ENCODE assay signal across 16 cellular contexts in genomic region chr3:32616267-32616962, GRCh38. TPM values are rescaled to one million over a fixed set of nuclear protein-coding genes. Genes with fewer than 3 reads are reported as not detected.
DNase-seq lines count a peak whose midpoint lies in the region; ATAC-seq and TF ChIP-seq lines count a peak whose summit lies in the region.
"Had no signal": no experiment of that assay in that cellular context is flagged by ENCODE, and none has a peak within 500 bp of the region (broad histone marks: within the 10 kb centered on the region; RNA-seq: fewer than 3 reads in every experiment).

No MANE protein-coding gene starts in this region.

- H3K4me1 ChIP-seq in PC-3 (ENCODE audit: insufficient read depth, low read length), result peaks cover 27% of the 10 kb centered on the region
- no peaks in the 10 kb centered on the region for H3K4me1 ChIP-seq in prostate gland (replicated peaks)

- H3K4me3 Mint-ChIP-seq in stimulated activated naive B cell treated with anti-CD40 and anti-IgM and Interleukin-4, amounts not matched to agents 10 μg/mL and 1 μg/mL and 100 μg/mL, for 72 hours, result no peak overlapping the region
- H3K4me3 Mint-ChIP-seq: B cell; CD4-positive, alpha-beta memory T cell; GM23338 had no signal

- peak overlapping the region; percentile 75 for H3K4me2 ChIP-seq in PC-3 (ENCODE audit: low read length)
- H3K4me2 ChIP-seq: GM23338 had no signal

- TF ChIP-seq CTCF in PC-3 (conservative IDR thresholded peaks at IDR 0.05; ENCODE audit: low read depth, low read length) (no peak), VCaP (conservative IDR thresholded peaks at IDR 0.05) (no peak), prostate gland (IDR thresholded peaks at IDR 0.05) (no peak)

- H3K36me3 ChIP-seq in PC-3 (ENCODE audit: low read depth, low read length) (no peaks in the 10 kb centered on the region), prostate gland (no peaks in the 10 kb centered on the region)

- no peaks in the 10 kb centered on the region for H3K9me2 ChIP-seq in PC-3 (replicated peaks; ENCODE audit: low read length)

- peak; percentile 62 for ATAC-seq in PC-3
- no peak for ATAC-seq in stimulated activated naive B cell treated with anti-CD40 and anti-IgM and Interleukin-4, amounts not matched to agents 10 μg/mL and 1 μg/mL and 100 μg/mL, for 72 hours (replicated peaks)
- ATAC-seq: GM23338 had no signal

- no peak overlapping the region for H3K27ac Mint-ChIP-seq in stimulated activated naive B cell treated with anti-CD40 and anti-IgM and Interleukin-4, amounts not matched to agents 10 μg/mL and 1 μg/mL and 100 μg/mL, for 72 hours
- H3K27ac Mint-ChIP-seq: B cell; CD4-positive, alpha-beta memory T cell; GM23338 had no signal

- peak overlapping the region; percentile 54 for H3K27ac ChIP-seq in PC-3 (ENCODE audit: low read length)
- peak overlapping the region; percentile 29 for H3K27ac ChIP-seq in VCaP
- H3K27ac ChIP-seq in epithelial cell of prostate, result no peak overlapping the region
- no peak overlapping the region for H3K27ac ChIP-seq in prostate gland
- H3K27ac ChIP-seq in substantia nigra (ENCODE audit: low read depth, low read length, poor library complexity, severe bottlenecking), result no peak overlapping the region

- in situ Hi-C loops in KBM-7 (cut with MboI; ENCODE audit: low pct_unique_long_range_greater_than_20kb, low sequenced_read_pairs), result no loop called here

- no peaks in the 10 kb centered on the region for H3K79me2 ChIP-seq in PC-3 (ENCODE audit: low read length)

- peak; percentile 90 for DNase-seq in PC-3
- DNase-seq in epithelial cell of prostate (ENCODE audit: low read depth, low spot score), result peak; percentile 14
- DNase-seq in prostate gland (ENCODE audit: low spot score), result peak; percentile 23
- no peak for DNase-seq in KBM-7
- DNase-seq in substantia nigra (lab: John Stamatoyannopoulos, UW), result no peak
- no peak for DNase-seq in stimulated activated naive B cell treated with anti-CD40 and anti-IgM and Interleukin-4, amounts not matched to agents 10 μg/mL and 1 μg/mL and 100 μg/mL, for 72 hours
- DNase-seq: C1 segment of cervical spinal cord; CD4-positive, alpha-beta memory T cell; COR-L47; DMS153; DMS79 treated with DMSO at 0.1 percent for 48 hours; EL; H7 had no signal

- no peaks in the 10 kb centered on the region for H3K36me3 Mint-ChIP-seq in stimulated activated naive B cell treated with anti-CD40 and anti-IgM and Interleukin-4, amounts not matched to agents 10 μg/mL and 1 μg/mL and 100 μg/mL, for 72 hours
- H3K36me3 Mint-ChIP-seq: CD4-positive, alpha-beta memory T cell had no signal

- peak overlapping the region; percentile 13; the same call in 1 of the 2 replicates for H2AFZ ChIP-seq in PC-3 (ENCODE audit: low read length)
- H2AFZ ChIP-seq: GM23338 had no signal

- no TSS peak for BruUV-seq in PC-3 (replicated peaks; lab: Mats Ljungman, UMichigan)

- H3K9ac ChIP-seq in PC-3 (ENCODE audit: low read length), result no peak overlapping the region

- peak overlapping the region; percentile 45; the same call in 1 of the 2 replicates for H3K4me3 ChIP-seq in PC-3 (ENCODE audit: low read length)
- no peak overlapping the region for H3K4me3 ChIP-seq in prostate gland
- H3K4me3 ChIP-seq: GM23338 had no signal

- POLR2A ChIA-PET in PC-3 (lab: Charles Lee; ENCODE audit: unreplicated experiment), result no interaction called here

- no peaks in the 10 kb centered on the region for H3K4me1 Mint-ChIP-seq in stimulated activated naive B cell treated with anti-CD40 and anti-IgM and Interleukin-4, amounts not matched to agents 10 μg/mL and 1 μg/mL and 100 μg/mL, for 72 hours
- H3K4me1 Mint-ChIP-seq: B cell; CD4-positive, alpha-beta memory T cell; GM23338 had no signal

- H3K9me3 ChIP-seq in PC-3 (ENCODE audit: low read length), result no peaks in the 10 kb centered on the region
- H3K9me3 ChIP-seq in prostate gland, result no peaks in the 10 kb centered on the region

- CTCF ChIA-PET in PC-3 (lab: Charles Lee), result interaction anchor here (0.6 kb wide), 1 partner anchor 9 kb away, joined by 3 read pairs; no protein-coding TSS in a partner anchor

- H4K20me1 ChIP-seq in PC-3 (ENCODE audit: low read length), result no peaks in the 10 kb centered on the region

- no peak for TF ChIP-seq POLR2A in prostate gland (IDR thresholded peaks at IDR 0.05)

- H3K9me3 Mint-ChIP-seq in stimulated activated naive B cell treated with anti-CD40 and anti-IgM and Interleukin-4, amounts not matched to agents 10 μg/mL and 1 μg/mL and 100 μg/mL, for 72 hours, result peaks cover 7 to 11% of the 10 kb centered on the region in 2 donors

- no peaks in the 10 kb centered on the region for H3F3A ChIP-seq in PC-3 (ENCODE audit: low read length, unreplicated experiment)

- peaks cover 9 to 11% of the 10 kb centered on the region in 2 donors for H3K27me3 Mint-ChIP-seq in stimulated activated naive B cell treated with anti-CD40 and anti-IgM and Interleukin-4, amounts not matched to agents 10 μg/mL and 1 μg/mL and 100 μg/mL, for 72 hours

- WGBS in prostate gland, result 90% methylated on average over 14 of the region's 14 CpGs

- H3K27me3 ChIP-seq in PC-3 (ENCODE audit: low read length) (no peaks in the 10 kb centered on the region), prostate gland (replicated peaks; ENCODE audit: insufficient read depth) (no peaks in the 10 kb centered on the region)

- intact Hi-C loops in PC-3 (cut with micrococcal nuclease), result loop anchor here (5.0 kb wide), 1 partner anchor 34 kb away; no protein-coding TSS in a partner anchor
- intact Hi-C loops in prostate gland (cut with DNase I), result no loop called here

RNA-seq across cellular contexts. Expression of gene DYNC1LI1, which starts 45.8 kb away (rescaled TPM):
- total RNA-seq in PC-3 (2014; rRNA removed) (44.2 and 55.6 TPM in 2 replicates), prostate gland (10 to 100 TPM; 30.5 to 43.3 TPM)

Comparison
In these comparisons a context has a peak if more than half of its experiments do, and no peak if none do; other contexts are left out.
1. DNase-seq: peak in PC-3 (single experiment), epithelial cell of prostate (single experiment) and prostate gland (single experiment); none in KBM-7 (single experiment), substantia nigra (0 of 49) and stimulated activated naive B cell treated with anti-CD40 and anti-IgM and Interleukin-4, amounts not matched to agents 10 μg/mL and 1 μg/mL and 100 μg/mL, for 72 hours (single experiment).
2. H3K27ac ChIP-seq: peak in PC-3 (single experiment) and VCaP (single experiment); none in epithelial cell of prostate (single experiment), prostate gland (0 of 2) and substantia nigra (single experiment).